1 cellular context compared by ENCODE assay signal in genomic region chr3:188507244-188507720, GRCh38.
TF ChIP-seq lines count a peak whose summit lies in the region.

No MANE protein-coding gene starts in this region.

TF ChIP-seq in WTC11, 78 proteins besides CTCF, POLR2A, EP300 and RAD21 (continued from another document):
- TF ChIP-seq ZNF671 (CRISPR knock-in tag; IDR thresholded peaks at IDR 0.05) (no peak), ZBTB43 (CRISPR knock-in tag; IDR thresholded peaks at IDR 0.05) (no peak)
- TF ChIP-seq, protein P1, sequence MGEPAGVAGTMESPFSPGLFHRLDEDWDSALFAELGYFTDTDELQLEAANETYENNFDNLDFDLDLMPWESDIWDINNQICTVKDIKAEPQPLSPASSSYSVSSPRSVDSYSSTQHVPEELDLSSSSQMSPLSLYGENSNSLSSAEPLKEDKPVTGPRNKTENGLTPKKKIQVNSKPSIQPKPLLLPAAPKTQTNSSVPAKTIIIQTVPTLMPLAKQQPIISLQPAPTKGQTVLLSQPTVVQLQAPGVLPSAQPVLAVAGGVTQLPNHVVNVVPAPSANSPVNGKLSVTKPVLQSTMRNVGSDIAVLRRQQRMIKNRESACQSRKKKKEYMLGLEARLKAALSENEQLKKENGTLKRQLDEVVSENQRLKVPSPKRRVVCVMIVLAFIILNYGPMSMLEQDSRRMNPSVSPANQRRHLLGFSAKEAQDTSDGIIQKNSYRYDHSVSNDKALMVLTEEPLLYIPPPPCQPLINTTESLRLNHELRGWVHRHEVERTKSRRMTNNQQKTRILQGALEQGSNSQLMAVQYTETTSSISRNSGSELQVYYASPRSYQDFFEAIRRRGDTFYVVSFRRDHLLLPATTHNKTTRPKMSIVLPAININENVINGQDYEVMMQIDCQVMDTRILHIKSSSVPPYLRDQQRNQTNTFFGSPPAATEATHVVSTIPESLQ (CRISPR knock-in tag; IDR thresholded peaks at IDR 0.05): no peak
